ENCODE assay signal across 35 cellular contexts in genomic region chr19:37511821-37512220, GRCh38.
"Had no signal": no experiment of that assay in that cellular context is flagged by ENCODE, and none has a peak within 500 bp of the region (broad histone marks: within the 10 kb centered on the region; RNA-seq: fewer than 3 reads in every experiment).

No MANE protein-coding gene starts in this region.

- H3K4me1 Mint-ChIP-seq: activated B cell treated with CpG ODN at 0.5 μM for 24 hours; activated CD4-positive, alpha-beta T cell treated with anti-CD3 and anti-CD28 coated beads, Interleukin-2, amount 10 ng/mL, durations not matched to agents 24 days and 14 days; activated naive CD8-positive, alpha-beta T cell treated with anti-CD3 and anti-CD28 coated beads for 36 hours; activated T-helper 17 cell treated with anti-CD3 and anti-CD28 coated beads, Interleukin-2, amount 50 U/mL, for 72 hours had no signal

- H3K27me3 Mint-ChIP-seq: activated B cell treated with CpG ODN at 0.5 μM for 24 hours; activated CD4-positive, alpha-beta memory T cell treated with anti-CD3 and anti-CD28 coated beads for 36 hours; activated CD4-positive, alpha-beta T cell treated with anti-CD3 and anti-CD28 coated beads, Interleukin-2, amount 10 ng/mL, durations not matched to agents 24 days and 14 days; activated CD8-positive, alpha-beta T cell treated with anti-CD3 and anti-CD28 coated beads for 36 hours; activated naive CD8-positive, alpha-beta T cell treated with anti-CD3 and anti-CD28 coated beads for 36 hours; activated T-helper 17 cell treated with anti-CD3 and anti-CD28 coated beads, Interleukin-2, amount 50 U/mL, for 72 hours had no signal

- H3K4me3 ChIP-seq: adrenal gland, body of pancreas, breast epithelium had no signal

- H3K4me3 Mint-ChIP-seq: activated B cell treated with CpG ODN at 0.5 μM for 24 hours; activated CD4-positive, alpha-beta memory T cell treated with anti-CD3 and anti-CD28 coated beads for 36 hours; activated CD4-positive, alpha-beta T cell treated with anti-CD3 and anti-CD28 coated beads, Interleukin-2, amount 10 ng/mL, durations not matched to agents 24 days and 14 days; activated CD8-positive, alpha-beta T cell treated with anti-CD3 and anti-CD28 coated beads for 36 hours; activated naive CD4-positive, alpha-beta T cell treated with anti-CD3 and anti-CD28 coated beads for 36 hours; activated naive CD8-positive, alpha-beta T cell treated with anti-CD3 and anti-CD28 coated beads for 36 hours; activated T-cell treated with anti-CD3 and anti-CD28 coated beads, Interleukin-2, amount 50 U/mL, for 4 hours; activated T-cell treated with anti-CD3 and anti-CD28 coated beads, Interleukin-2, amount 50 U/mL, for 72 hours; activated T-helper 1 cell treated with anti-CD3 and anti-CD28 coated beads, Interleukin-12 subunit alpha, Interleukin-12 subunit beta, Interleukin-2, Interleukin-4 antibody, amounts not matched to agents 30 ng/mL and 10 ng/mL and 1 ng/mL, durations not matched to agents 14 hours and 24 hours and 36 hours; activated T-helper 17 cell treated with anti-CD3 and anti-CD28 coated beads, Interleukin-2, amount 50 U/mL, for 72 hours; T-helper 1 cell treated with Interleukin-12 subunit alpha and Interleukin-12 subunit beta and Interleukin-4 antibody, amounts not matched to agents 30 μg/mL and 1 μg/mL, for 36 hours; T-helper 2 cell treated with Interferon-gamma antibody and Interleukin-4, amounts not matched to agents 5 μg/mL and 100 μg/mL, for 36 hours had no signal

- H3K27me3 ChIP-seq: adrenal gland, body of pancreas, brain microvascular endothelial cell, breast epithelium had no signal

- H3K27ac Mint-ChIP-seq: activated B cell treated with CpG ODN at 0.5 μM for 24 hours; activated CD4-positive, alpha-beta memory T cell treated with anti-CD3 and anti-CD28 coated beads for 36 hours; activated CD4-positive, alpha-beta T cell treated with anti-CD3 and anti-CD28 coated beads, Interleukin-2, amount 10 ng/mL, durations not matched to agents 24 days and 14 days; activated CD8-positive, alpha-beta T cell treated with anti-CD3 and anti-CD28 coated beads for 36 hours; activated naive CD4-positive, alpha-beta T cell treated with anti-CD3 and anti-CD28 coated beads for 36 hours; activated naive CD4-positive, alpha-beta T cell treated with anti-CD3 and anti-CD28 coated beads, Interleukin-2, amount 50 U/mL, for 72 hours; activated naive CD8-positive, alpha-beta T cell treated with anti-CD3 and anti-CD28 coated beads for 36 hours; activated T-cell treated with anti-CD3 and anti-CD28 coated beads, Interleukin-2, amount 50 U/mL, for 72 hours; activated T-helper 1 cell treated with anti-CD3 and anti-CD28 coated beads, Interleukin-12 subunit alpha, Interleukin-12 subunit beta, Interleukin-2, Interleukin-4 antibody, amounts not matched to agents 30 ng/mL and 10 ng/mL and 1 ng/mL, durations not matched to agents 14 hours and 24 hours and 36 hours; activated T-helper 17 cell treated with anti-CD3 and anti-CD28 coated beads, Interleukin-2, amount 50 U/mL, for 72 hours; T-helper 1 cell treated with Interleukin-12 subunit alpha and Interleukin-12 subunit beta and Interleukin-4 antibody, amounts not matched to agents 30 μg/mL and 1 μg/mL, for 36 hours; T-helper 2 cell treated with Interferon-gamma antibody and Interleukin-4, amounts not matched to agents 5 μg/mL and 100 μg/mL, for 36 hours had no signal

- H3K9me3 ChIP-seq: adrenal gland had no signal

- ATAC-seq: activated CD8-positive, alpha-beta T cell treated with anti-CD3 and anti-CD28 coated beads for 36 hours; activated naive CD4-positive, alpha-beta T cell treated with anti-CD3 and anti-CD28 coated beads, Interleukin-2, amount 50 U/mL, for 72 hours; activated T-cell treated with anti-CD3 and anti-CD28 coated beads, Interleukin-2, amount 50 U/mL, for 4 hours; activated T-cell treated with anti-CD3 and anti-CD28 coated beads, Interleukin-2, amount 50 U/mL, for 72 hours; activated T-helper 17 cell treated with anti-CD3 and anti-CD28 coated beads, Interleukin-2, amount 50 U/mL, for 72 hours; body of pancreas had no signal

- H3K4me1 ChIP-seq: breast epithelium had no signal

- H3K36me3 ChIP-seq: adrenal gland, brain microvascular endothelial cell had no signal

- DNase-seq: activated B cell treated with CpG ODN at 0.5 μM for 24 hours; activated CD4-positive, alpha-beta memory T cell treated with anti-CD3 and anti-CD28 coated beads for 36 hours; activated CD4-positive, alpha-beta T cell treated with anti-CD3 and anti-CD28 coated beads for 4 hours; activated CD4-positive, alpha-beta T cell treated with anti-CD3 and anti-CD28 coated beads, Interleukin-2, amount 10 ng/mL, durations not matched to agents 24 days and 14 days; activated CD4-positive, alpha-beta T cell treated with anti-CD3 and anti-CD28 coated beads, Interleukin-2, amount 50 U/mL, for 1 hour; activated CD4-positive, alpha-beta T cell treated with anti-CD3 and anti-CD28 coated beads, Interleukin-2, amount 50 U/mL, for 4 hours; activated CD4-positive, CD25-positive, alpha-beta regulatory T cell treated with anti-CD3 and anti-CD28 coated beads, Interleukin-2, amount 50 U/mL, for 72 hours; activated CD8-positive, alpha-beta memory T cell treated with anti-CD3 and anti-CD28 coated beads, Interleukin-2, amount 50 U/mL, for 4 hours; activated CD8-positive, alpha-beta T cell treated with anti-CD3 and anti-CD28 coated beads for 36 hours; activated effector memory CD4-positive, alpha-beta T cell treated with anti-CD3 and anti-CD28 coated beads, Interleukin-2, amount 50 U/mL, for 16 hours; activated gamma-delta T cell treated with Interleukin-2 at 50 U/mL for 16 hours; activated naive CD4-positive, alpha-beta T cell; activated naive CD4-positive, alpha-beta T cell treated with anti-CD3 and anti-CD28 coated beads for 36 hours; activated naive CD4-positive, alpha-beta T cell treated with anti-CD3 and anti-CD28 coated beads, Interleukin-2, amount 50 U/mL, for 16 hours; activated naive CD8-positive, alpha-beta T cell treated with anti-CD3 and anti-CD28 coated beads for 36 hours; activated T-cell treated with anti-CD3 and anti-CD28 coated beads for 4 hours; activated T-cell treated with anti-CD3 and anti-CD28 coated beads, Interleukin-2, amount 50 U/mL, for 1 hour; activated T-cell treated with anti-CD3 and anti-CD28 coated beads, Interleukin-2, amount 50 U/mL, for 4 hours; activated T-cell treated with anti-CD3 and anti-CD28 coated beads, Interleukin-2, amount 50 U/mL, for 72 hours; adrenal gland; amniotic stem cell; aorta; body of pancreas; brain microvascular endothelial cell; central memory CD4-positive, alpha-beta T cell; T-helper 1 cell; T-helper 2 cell; T-helper 9 cell had no signal

- H3K27ac ChIP-seq: adrenal gland, body of pancreas, brain microvascular endothelial cell, breast epithelium, VCaP had no signal
